ENCODE assay signal across 1 cellular context in the genomic region with DNA sequence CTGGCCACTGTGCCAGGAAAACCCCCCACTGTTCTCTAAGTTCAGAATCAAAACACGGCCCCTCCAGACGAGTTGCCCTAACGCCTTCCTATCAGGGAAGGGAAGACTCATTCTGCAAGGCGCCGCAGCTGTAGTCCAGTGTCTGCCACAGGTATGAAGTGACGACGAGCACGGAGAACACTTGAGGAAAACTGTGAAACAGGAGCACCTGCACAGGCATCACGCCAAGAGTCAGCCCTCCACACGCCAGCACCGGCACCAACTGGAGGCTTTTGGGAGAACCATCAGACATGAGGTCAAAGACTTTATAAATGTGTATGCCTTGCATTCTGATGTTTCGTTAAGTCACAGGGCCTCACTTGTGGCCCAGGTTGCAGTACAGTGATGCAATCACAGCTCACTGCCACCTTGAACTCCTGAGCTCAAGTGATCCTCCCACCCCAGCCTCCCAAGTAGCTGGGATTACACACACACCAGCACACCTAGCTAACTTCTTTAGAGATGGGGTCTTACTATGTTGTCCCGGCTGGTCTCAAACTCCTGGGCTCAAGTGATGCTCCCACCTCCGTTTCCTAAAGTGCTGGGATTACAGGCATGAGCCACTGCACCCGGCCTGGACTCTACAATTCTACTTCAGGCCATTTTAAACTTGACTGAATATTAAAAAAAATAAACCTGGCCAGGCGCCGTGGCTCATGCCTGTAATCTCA.
TF ChIP-seq lines count a peak whose summit lies in the region.

No MANE protein-coding gene starts in this region.

TF ChIP-seq in HepG2, 621 proteins besides CTCF, POLR2A, EP300 and RAD21 (continued from another document):
- TF ChIP-seq, protein P1, sequence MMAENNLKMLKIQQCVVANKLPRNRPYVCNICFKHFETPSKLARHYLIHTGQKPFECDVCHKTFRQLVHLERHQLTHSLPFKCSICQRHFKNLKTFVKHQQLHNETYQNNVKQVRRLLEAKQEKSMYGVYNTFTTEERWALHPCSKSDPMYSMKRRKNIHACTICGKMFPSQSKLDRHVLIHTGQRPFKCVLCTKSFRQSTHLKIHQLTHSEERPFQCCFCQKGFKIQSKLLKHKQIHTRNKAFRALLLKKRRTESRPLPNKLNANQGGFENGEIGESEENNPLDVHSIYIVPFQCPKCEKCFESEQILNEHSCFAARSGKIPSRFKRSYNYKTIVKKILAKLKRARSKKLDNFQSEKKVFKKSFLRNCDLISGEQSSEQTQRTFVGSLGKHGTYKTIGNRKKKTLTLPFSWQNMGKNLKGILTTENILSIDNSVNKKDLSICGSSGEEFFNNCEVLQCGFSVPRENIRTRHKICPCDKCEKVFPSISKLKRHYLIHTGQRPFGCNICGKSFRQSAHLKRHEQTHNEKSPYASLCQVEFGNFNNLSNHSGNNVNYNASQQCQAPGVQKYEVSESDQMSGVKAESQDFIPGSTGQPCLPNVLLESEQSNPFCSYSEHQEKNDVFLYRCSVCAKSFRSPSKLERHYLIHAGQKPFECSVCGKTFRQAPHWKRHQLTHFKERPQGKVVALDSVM (CRISPR knock-in tag; IDR thresholded peaks at IDR 0.05) = 0 out of 2 replicates have a peak, but pooled peaks have one; percentile 35
- peak; percentile 68; the same call in 1 of the 2 replicates for TF ChIP-seq CEBPB (IDR thresholded peaks at IDR 0.05; ENCODE audit: borderline replicate concordance, low read depth, low read length)
- TF ChIP-seq PHF8 (CRISPR knock-in tag; IDR thresholded peaks at IDR 0.05) = no peak
- no peak for TF ChIP-seq TAF1 (CRISPR knock-in tag; IDR thresholded peaks at IDR 0.05)
- no peak for TF ChIP-seq HMG20B (CRISPR knock-in tag; conservative IDR thresholded peaks at IDR 0.05)
- peak; percentile 86 for TF ChIP-seq ZNF121 (CRISPR knock-in tag; IDR thresholded peaks at IDR 0.05)
- TF ChIP-seq MTF2 (CRISPR knock-in tag; IDR thresholded peaks at IDR 0.05; ENCODE audit: borderline replicate concordance) = no peak
